ENCODE assay signal across 27 cellular contexts in the genomic region with DNA sequence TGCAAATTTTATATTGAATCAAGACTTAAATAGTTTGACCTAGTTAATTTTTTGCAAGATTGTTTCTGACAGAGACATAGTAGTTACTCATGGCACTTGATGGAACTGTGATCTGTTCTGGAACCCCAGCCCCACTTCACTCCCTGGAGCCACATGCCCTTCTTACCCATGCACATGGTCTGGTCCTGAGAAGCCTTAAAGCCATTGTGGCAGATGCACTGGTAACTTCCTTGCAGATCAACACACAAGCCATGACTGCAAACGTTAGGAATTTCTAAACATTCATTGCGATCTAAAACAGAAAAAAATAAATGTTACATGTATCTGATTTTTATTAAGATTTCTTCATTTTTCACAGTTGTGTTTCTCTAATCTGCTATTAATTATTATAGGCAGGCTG.
"Had no signal": no experiment of that assay in that cellular context is flagged by ENCODE, and none has a peak within 500 bp of the region (broad histone marks: within the 10 kb centered on the region; RNA-seq: fewer than 3 reads in every experiment).

No MANE protein-coding gene starts in this region.

- H3K27ac Mint-ChIP-seq: activated naive CD4-positive, alpha-beta T cell treated with anti-CD3 and anti-CD28 coated beads, Interleukin-2, amount 10 ng/mL, durations not matched to agents 7 days and 5 days; activated naive CD8-positive, alpha-beta T cell treated with anti-CD3 and anti-CD28 coated beads, Interleukin-2, amount 10 ng/mL, durations not matched to agents 7 days and 5 days; activated T-cell treated with anti-CD3 and anti-CD28 coated beads, Interleukin-2, amount 50 U/mL, for 24 hours; dendritic cell treated with granulocyte-macrophage colony-stimulating factor and Interleukin-4, amounts not matched to agents 40 ng/mL and 50 ng/mL, for 4 days; naive thymus-derived CD4-positive, alpha-beta T cell; T-helper 17 cell had no signal

- DNase-seq: activated CD4-positive, alpha-beta T cell treated with anti-CD3 and anti-CD28 coated beads for 48 hours; activated CD4-positive, alpha-beta T cell treated with anti-CD3 and anti-CD28 coated beads, Interleukin-2, amount 50 U/mL, for 48 hours; activated CD8-positive, alpha-beta memory T cell treated with anti-CD3 and anti-CD28 coated beads for 24 hours; activated CD8-positive, alpha-beta memory T cell treated with anti-CD3 and anti-CD28 coated beads, Interleukin-2, amount 50 U/mL, for 4 hours; activated gamma-delta T cell; activated naive CD4-positive, alpha-beta T cell treated with anti-CD3 and anti-CD28 coated beads, Interleukin-2, amount 10 ng/mL, durations not matched to agents 7 days and 5 days; activated naive CD8-positive, alpha-beta T cell treated with anti-CD3 and anti-CD28 coated beads, Interleukin-2, amount 10 ng/mL, durations not matched to agents 7 days and 5 days; activated T-cell treated with anti-CD3 and anti-CD28 coated beads, Interleukin-2, amount 50 U/mL, for 24 hours; central memory CD4-positive, alpha-beta T cell; left colon; midbrain; naive thymus-derived CD4-positive, alpha-beta T cell; pancreas; retina; spleen; stimulated activated CD4-positive, alpha-beta T cell treated with anti-CD3 and anti-CD28 coated beads, Interleukin-2, amount 100 ng/mL, for 48 hours; stimulated activated naive CD8-positive, alpha-beta T cell treated with anti-CD3 and anti-CD28 coated beads, Interleukin-15, Interleukin-2, amounts not matched to agents 100 U/mL and 50 U/mL, for 24 hours; T-helper 17 cell; T1000 had no signal

- H2AFZ ChIP-seq: hepatocyte had no signal

- H3K79me2 ChIP-seq: hepatocyte had no signal

- H3K4me3 ChIP-seq: esophagus muscularis mucosa, gastroesophageal sphincter, hepatocyte, pancreas, prostate gland, spleen, thoracic aorta had no signal

- H3K36me3 Mint-ChIP-seq: activated naive CD4-positive, alpha-beta T cell treated with anti-CD3 and anti-CD28 coated beads, Interleukin-2, amount 10 ng/mL, durations not matched to agents 7 days and 5 days; activated naive CD8-positive, alpha-beta T cell treated with anti-CD3 and anti-CD28 coated beads, Interleukin-2, amount 10 ng/mL, durations not matched to agents 7 days and 5 days; naive thymus-derived CD4-positive, alpha-beta T cell had no signal

- H3K4me3 Mint-ChIP-seq: activated naive CD4-positive, alpha-beta T cell treated with anti-CD3 and anti-CD28 coated beads, Interleukin-2, amount 10 ng/mL, durations not matched to agents 7 days and 5 days; activated naive CD8-positive, alpha-beta T cell treated with anti-CD3 and anti-CD28 coated beads, Interleukin-2, amount 10 ng/mL, durations not matched to agents 7 days and 5 days; activated T-cell treated with anti-CD3 and anti-CD28 coated beads, Interleukin-2, amount 50 U/mL, for 24 hours; dendritic cell treated with granulocyte-macrophage colony-stimulating factor and Interleukin-4, amounts not matched to agents 40 ng/mL and 50 ng/mL, for 4 days; naive thymus-derived CD4-positive, alpha-beta T cell; T-helper 17 cell had no signal

- H3K36me3 ChIP-seq: pancreas, prostate gland, thoracic aorta, WERI-Rb-1 had no signal

- H3K9me3 Mint-ChIP-seq: activated naive CD4-positive, alpha-beta T cell treated with anti-CD3 and anti-CD28 coated beads, Interleukin-2, amount 10 ng/mL, durations not matched to agents 7 days and 5 days; activated naive CD8-positive, alpha-beta T cell treated with anti-CD3 and anti-CD28 coated beads, Interleukin-2, amount 10 ng/mL, durations not matched to agents 7 days and 5 days; activated T-cell treated with anti-CD3 and anti-CD28 coated beads, Interleukin-2, amount 50 U/mL, for 24 hours; dendritic cell treated with granulocyte-macrophage colony-stimulating factor and Interleukin-4, amounts not matched to agents 40 ng/mL and 50 ng/mL, for 4 days; naive thymus-derived CD4-positive, alpha-beta T cell had no signal

- H3K27ac ChIP-seq: esophagus muscularis mucosa, gastroesophageal sphincter, hepatocyte, pancreas, prostate gland, spleen, thoracic aorta, WERI-Rb-1 had no signal

- H3K4me1 ChIP-seq: pancreas, prostate gland, spleen had no signal

- H3K27me3 Mint-ChIP-seq: activated naive CD4-positive, alpha-beta T cell treated with anti-CD3 and anti-CD28 coated beads, Interleukin-2, amount 10 ng/mL, durations not matched to agents 7 days and 5 days; activated naive CD8-positive, alpha-beta T cell treated with anti-CD3 and anti-CD28 coated beads, Interleukin-2, amount 10 ng/mL, durations not matched to agents 7 days and 5 days; dendritic cell treated with granulocyte-macrophage colony-stimulating factor and Interleukin-4, amounts not matched to agents 40 ng/mL and 50 ng/mL, for 4 days; T-helper 17 cell had no signal

- ATAC-seq: activated CD4-positive, CD25-positive, alpha-beta regulatory T cell treated with anti-CD3 and anti-CD28 coated beads, Interleukin-2, amount 50 U/mL, for 24 hours; gastroesophageal sphincter; left colon; naive thymus-derived CD4-positive, alpha-beta T cell; stimulated activated naive CD8-positive, alpha-beta T cell treated with anti-CD3 and anti-CD28 coated beads, Interleukin-15, Interleukin-2, amounts not matched to agents 100 U/mL and 50 U/mL, for 24 hours; T-helper 17 cell had no signal

- H3K27me3 ChIP-seq: esophagus muscularis mucosa, gastroesophageal sphincter, hepatocyte, pancreas, spleen had no signal

- H3K4me1 Mint-ChIP-seq: activated naive CD4-positive, alpha-beta T cell treated with anti-CD3 and anti-CD28 coated beads, Interleukin-2, amount 10 ng/mL, durations not matched to agents 7 days and 5 days; activated naive CD8-positive, alpha-beta T cell treated with anti-CD3 and anti-CD28 coated beads, Interleukin-2, amount 10 ng/mL, durations not matched to agents 7 days and 5 days; naive thymus-derived CD4-positive, alpha-beta T cell; T-helper 17 cell had no signal

- H3K4me2 ChIP-seq: hepatocyte had no signal

- H3K9me3 ChIP-seq: esophagus muscularis mucosa, gastroesophageal sphincter, pancreas, prostate gland, spleen, thoracic aorta had no signal
